2 cellular contexts compared by ENCODE assay signal in the genomic region with DNA sequence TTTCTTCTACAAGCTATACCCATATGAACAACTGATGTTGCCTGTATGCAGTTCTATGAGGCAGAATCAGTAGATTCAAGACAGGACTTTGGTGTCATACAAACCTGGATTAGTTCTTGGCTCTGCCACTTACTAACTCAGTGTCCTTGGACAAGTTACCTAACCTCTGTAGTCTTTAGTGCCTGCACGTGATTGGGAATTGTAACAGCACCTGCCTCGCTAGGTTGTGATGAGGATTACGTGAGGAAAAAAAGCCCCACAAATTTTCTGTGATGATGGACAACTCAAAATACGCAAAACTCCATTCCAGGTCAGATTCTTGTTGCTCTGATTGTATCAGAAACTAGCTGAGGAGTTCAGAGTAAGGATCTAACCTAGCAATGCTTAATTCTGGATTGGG.
A peak's percentile ranks its signal among the peaks of the same experiment; 100 is the strongest.
TF ChIP-seq lines count a peak whose summit lies in the region.

No MANE protein-coding gene starts in this region.

TF ChIP-seq in liver, 16 proteins besides CTCF, POLR2A, EP300 and RAD21:
- TF ChIP-seq HNF4A (conservative IDR thresholded peaks at IDR 0.05) (peak in 1 of 2 donors; percentile 35), HNF4G (IDR thresholded peaks at IDR 0.05) (no peak), MAX (IDR thresholded peaks at IDR 0.05) (peak; percentile 12), RXRA (IDR thresholded peaks at IDR 0.05) (peak in 1 of 2 donors; percentile 22)

TF ChIP-seq in HepG2, 621 proteins besides CTCF, POLR2A, EP300 and RAD21:
- no peak for TF ChIP-seq ZNF790 (CRISPR knock-in tag; IDR thresholded peaks at IDR 0.05; ENCODE audit: borderline replicate concordance)
- TF ChIP-seq NRL (CRISPR knock-in tag; IDR thresholded peaks at IDR 0.05; ENCODE audit: borderline replicate concordance), result no peak
- TF ChIP-seq THAP9 (CRISPR knock-in tag; IDR thresholded peaks at IDR 0.05; ENCODE audit: borderline replicate concordance), result no peak
- no peak for TF ChIP-seq DMTF1 (CRISPR knock-in tag; IDR thresholded peaks at IDR 0.05)
- TF ChIP-seq GABPA (IDR thresholded peaks at IDR 0.05; ENCODE audit: low read depth, low read length), result no peak
- TF ChIP-seq GABPA (CRISPR knock-in tag; IDR thresholded peaks at IDR 0.05; ENCODE audit: low read depth), result no peak
- no peak for TF ChIP-seq NFKB2 (CRISPR knock-in tag; IDR thresholded peaks at IDR 0.05; ENCODE audit: borderline replicate concordance)
- TF ChIP-seq BRD4 (CRISPR knock-in tag; IDR thresholded peaks at IDR 0.05), result no peak
- TF ChIP-seq, protein P1, sequence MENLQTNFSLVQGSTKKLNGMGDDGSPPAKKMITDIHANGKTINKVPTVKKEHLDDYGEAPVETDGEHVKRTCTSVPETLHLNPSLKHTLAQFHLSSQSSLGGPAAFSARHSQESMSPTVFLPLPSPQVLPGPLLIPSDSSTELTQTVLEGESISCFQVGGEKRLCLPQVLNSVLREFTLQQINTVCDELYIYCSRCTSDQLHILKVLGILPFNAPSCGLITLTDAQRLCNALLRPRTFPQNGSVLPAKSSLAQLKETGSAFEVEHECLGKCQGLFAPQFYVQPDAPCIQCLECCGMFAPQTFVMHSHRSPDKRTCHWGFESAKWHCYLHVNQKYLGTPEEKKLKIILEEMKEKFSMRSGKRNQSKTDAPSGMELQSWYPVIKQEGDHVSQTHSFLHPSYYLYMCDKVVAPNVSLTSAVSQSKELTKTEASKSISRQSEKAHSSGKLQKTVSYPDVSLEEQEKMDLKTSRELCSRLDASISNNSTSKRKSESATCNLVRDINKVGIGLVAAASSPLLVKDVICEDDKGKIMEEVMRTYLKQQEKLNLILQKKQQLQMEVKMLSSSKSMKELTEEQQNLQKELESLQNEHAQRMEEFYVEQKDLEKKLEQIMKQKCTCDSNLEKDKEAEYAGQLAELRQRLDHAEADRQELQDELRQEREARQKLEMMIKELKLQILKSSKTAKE (CRISPR knock-in tag; IDR thresholded peaks at IDR 0.05; ENCODE audit: borderline replicate concordance), result no peak
TF ChIP-seq in HepG2: peak in this region for 0.
